In the genomic region with DNA sequence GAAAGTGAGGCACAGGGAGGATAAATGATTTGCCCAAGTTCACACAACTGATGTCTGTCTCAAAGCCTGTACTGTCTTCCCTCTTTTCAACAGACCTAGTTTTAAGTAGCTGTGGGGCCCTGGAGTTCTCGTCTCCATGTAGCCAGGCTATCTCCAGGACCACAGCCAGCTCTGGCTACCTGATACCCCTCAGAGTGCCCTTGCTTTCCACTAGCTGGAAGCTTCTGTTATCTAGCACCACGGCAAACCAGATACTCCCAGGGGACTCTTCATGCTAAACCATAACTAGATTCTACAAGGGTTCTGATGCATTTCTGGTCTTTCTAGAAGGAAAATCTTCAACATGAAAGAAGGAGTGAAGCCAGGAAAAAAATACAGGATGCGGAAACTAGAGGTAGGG, we compare ENCODE assay signal across 14 cellular contexts.
"Had no signal": no experiment of that assay in that cellular context is flagged by ENCODE, and none has a peak within 500 bp of the region (broad histone marks: within the 10 kb centered on the region; RNA-seq: fewer than 3 reads in every experiment).

No MANE protein-coding gene starts in this region.

- H3K36me3 ChIP-seq: heart right ventricle, lower lobe of right lung had no signal

- ATAC-seq: esophagus mucosa, heart right ventricle, left lobe of liver, lower lobe of right lung, natural killer cell, right cardiac atrium had no signal

- H3K4me3 ChIP-seq: heart right ventricle, lower lobe of right lung had no signal

- DNase-seq: cortex of kidney; effector memory CD4-positive, alpha-beta T cell; heart right ventricle; hypothalamus; lower lobe of right lung; natural killer cell; posterior cingulate gyrus; right cardiac atrium; small intestine; stimulated activated CD4-positive, alpha-beta T cell treated with anti-CD3 and anti-CD28 coated beads, Interleukin-2, amount 100 ng/mL, for 48 hours; stimulated activated naive CD4-positive, alpha-beta T cell treated with Interleukin-2 at 50 U/mL for 16 hours; trophoblast cell had no signal

- H3K27ac ChIP-seq: heart right ventricle, lower lobe of right lung had no signal

- H3K9me3 ChIP-seq: heart right ventricle, lower lobe of right lung had no signal
